Comparison of ENCODE assay signal across 1 cellular context in genomic region chr6:107670792-107671199, GRCh38.
TF ChIP-seq lines count a peak whose summit lies in the region.

No MANE protein-coding gene starts in this region.

TF ChIP-seq in GM12878, 131 proteins besides CTCF, POLR2A, EP300 and RAD21 (continued from another document and continues in another):
- TF ChIP-seq ATF3 (IDR thresholded peaks at IDR 0.05; ENCODE audit: borderline replicate concordance, extremely low read depth, low read depth, low read length) (no peak), SIX5 (IDR thresholded peaks at IDR 0.05; ENCODE audit: low read depth, low read length, severe bottlenecking) (no peak), CBFB (IDR thresholded peaks at IDR 0.05; ENCODE audit: low read depth) (0 out of 2 replicates have a peak, but pooled peaks have one; percentile 28), MEF2B (IDR thresholded peaks at IDR 0.05; ENCODE audit: partially characterized antibody, poor library complexity, severe bottlenecking) (no peak), BACH1 (IDR thresholded peaks at IDR 0.05; ENCODE audit: borderline replicate concordance) (no peak), E4F1 (IDR thresholded peaks at IDR 0.05; ENCODE audit: borderline replicate concordance, partially characterized antibody) (no peak), ATF7 (IDR thresholded peaks at IDR 0.05; ENCODE audit: low read depth) (no peak), RELB (IDR thresholded peaks at IDR 0.05; ENCODE audit: low read depth) (peak; percentile 47; the same call in 1 of the 2 replicates), ELK1 (IDR thresholded peaks at IDR 0.05; ENCODE audit: low read depth, low read length) (no peak), MEF2A (IDR thresholded peaks at IDR 0.05; ENCODE audit: insufficient read depth, low read depth, low read length) (no peak), SPI1 (IDR thresholded peaks at IDR 0.05; ENCODE audit: borderline replicate concordance, insufficient read depth, low read depth, low read length) (peak; percentile 78), CREM (IDR thresholded peaks at IDR 0.05; ENCODE audit: low read depth) (peak; percentile 36; the same call in 1 of the 2 replicates), BMI1 (IDR thresholded peaks at IDR 0.05; ENCODE audit: borderline replicate concordance) (no peak), RCOR1 (conservative IDR thresholded peaks at IDR 0.05; ENCODE audit: low read depth, low read length) (0 out of 2 replicates have a peak, but pooled peaks have one; percentile 24), CBX5 (IDR thresholded peaks at IDR 0.05; ENCODE audit: low read depth) (0 out of 2 replicates have a peak, but pooled peaks have one; percentile 24), PKNOX1 (IDR thresholded peaks at IDR 0.05) (no peak), ETV6 (conservative IDR thresholded peaks at IDR 0.05 in 1 of 2, IDR thresholded peaks at IDR 0.05 in 1 of 2; ENCODE audit: borderline replicate concordance in 1 of 2, low read depth in 1 of 2) (peak in 1 of 2 experiments; percentile 95; a peak in 2 of 4 replicates), EZH2 (IDR thresholded peaks at IDR 0.05; ENCODE audit: borderline replicate concordance, control insufficient read depth, low read depth, low read length) (no peak), IRF3 (IDR thresholded peaks at IDR 0.05) (no peak), SMAD1 (IDR thresholded peaks at IDR 0.05; ENCODE audit: low read depth, partially characterized antibody) (no peak), HDAC2 (IDR thresholded peaks at IDR 0.05) (no peak), SMARCA5 (IDR thresholded peaks at IDR 0.05) (no peak), TCF12 (IDR thresholded peaks at IDR 0.05; ENCODE audit: low read depth, low read length) (no peak), PAX8 (IDR thresholded peaks at IDR 0.05) (no peak), MAX (IDR thresholded peaks at IDR 0.05; ENCODE audit: low read depth, low read length) (no peak), STAT3 (IDR thresholded peaks at IDR 0.05; ENCODE audit: low read depth, low read length) (no peak), EED (IDR thresholded peaks at IDR 0.05; ENCODE audit: low read depth) (peak; percentile 94), IRF5 (IDR thresholded peaks at IDR 0.05; ENCODE audit: borderline replicate concordance) (no peak), TARDBP (IDR thresholded peaks at IDR 0.05; ENCODE audit: borderline replicate concordance) (no peak), TBL1XR1 (IDR thresholded peaks at IDR 0.05; ENCODE audit: low read depth, low read length) (no peak), IKZF2 (IDR thresholded peaks at IDR 0.05) (peak; percentile 83 to 88), ZNF217 (IDR thresholded peaks at IDR 0.05) (no peak), CEBPB (IDR thresholded peaks at IDR 0.05; ENCODE audit: borderline replicate concordance in 1 of 2, low read depth in 2 of 2, low read length in 2 of 2) (no peak), RB1 (IDR thresholded peaks at IDR 0.05; ENCODE audit: borderline replicate concordance) (no peak), E2F8 (IDR thresholded peaks at IDR 0.05; ENCODE audit: low read depth, partially characterized antibody) (no peak), BCLAF1 (IDR thresholded peaks at IDR 0.05) (no peak), PBX3 (IDR thresholded peaks at IDR 0.05; ENCODE audit: insufficient replicate concordance, low read depth, low read length) (no peak), SUPT20H (IDR thresholded peaks at IDR 0.05; ENCODE audit: borderline replicate concordance, control insufficient read depth, low read depth, low read length) (no peak), BRCA1 (IDR thresholded peaks at IDR 0.05; ENCODE audit: low read depth, low read length) (no peak), GABPA (IDR thresholded peaks at IDR 0.05; ENCODE audit: low read depth) (no peak), YY1 (IDR thresholded peaks at IDR 0.05; ENCODE audit: low read depth, low read length) (0 out of 2 replicates have a peak, but pooled peaks have one; percentile 10), IRF4 (IDR thresholded peaks at IDR 0.05; ENCODE audit: low read depth, low read length) (no peak), MTA3 (IDR thresholded peaks at IDR 0.05; ENCODE audit: borderline replicate concordance, low read length) (peak; percentile 24; the same call in 1 of the 2 replicates), RBBP5 (conservative IDR thresholded peaks at IDR 0.05) (no peak), BCL3 (IDR thresholded peaks at IDR 0.05; ENCODE audit: borderline replicate concordance, insufficient read depth, low read depth, low read length, poor library complexity, severe bottlenecking) (no peak), KLF5 (IDR thresholded peaks at IDR 0.05; ENCODE audit: partially characterized antibody) (no peak), ESRRA (IDR thresholded peaks at IDR 0.05; ENCODE audit: low read length) (no peak)
